13 cellular contexts compared by ENCODE assay signal in the genomic region with DNA sequence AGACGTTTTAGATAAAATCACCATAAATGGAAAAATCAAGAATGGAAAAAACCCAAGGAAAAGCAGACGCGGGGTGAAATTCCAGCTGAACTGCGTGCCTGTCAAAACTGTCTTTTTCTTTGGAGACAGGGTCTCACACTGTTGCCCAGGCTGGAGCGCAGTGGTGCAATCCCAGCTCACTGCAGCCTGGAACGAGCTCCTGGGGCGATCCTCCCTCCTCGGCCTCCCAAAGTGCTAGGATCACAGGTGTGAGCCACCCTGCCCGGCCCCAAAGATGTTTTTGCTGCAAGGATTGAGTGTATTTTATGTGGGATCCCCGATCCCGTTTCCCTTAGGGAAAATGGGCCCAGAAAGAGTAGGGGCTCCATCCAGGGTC. TPM values are rescaled to one million over a fixed set of nuclear protein-coding genes. Genes with fewer than 3 reads are reported as not detected.
DNase-seq lines count a peak whose midpoint lies in the region; ATAC-seq and TF ChIP-seq lines count a peak whose summit lies in the region.
"Had no signal": no experiment of that assay in that cellular context is flagged by ENCODE, and none has a peak within 500 bp of the region (broad histone marks: within the 10 kb centered on the region; RNA-seq: fewer than 3 reads in every experiment).

No MANE protein-coding gene starts in this region.

- TF ChIP-seq POLR2A in vagina (IDR thresholded peaks at IDR 0.05) = no peak

- POLR2A ChIA-PET in naive thymus-derived CD8-positive, alpha-beta T cell (lab: Charles Lee) = interaction anchor here (0.7 to 8.7 kb wide), 6 partner anchors 8 to 337 kb away, joined by 3 to 132 read pairs (median 4); a partner anchor contains a TSS

- no peak overlapping the region for H3K4me3 Mint-ChIP-seq in stimulated activated naive CD8-positive, alpha-beta T cell treated with anti-CD3 and anti-CD28 coated beads, Interleukin-15, Interleukin-2, amounts not matched to agents 100 ng/mL and 50 ng/mL, for 24 hours
- peak overlapping the region; percentile 40 to 83 (median 65) for H3K4me3 Mint-ChIP-seq in naive thymus-derived CD8-positive, alpha-beta T cell

- no peaks in the 10 kb centered on the region for H3K27me3 ChIP-seq in vagina

- no peak for ATAC-seq in stimulated activated naive CD8-positive, alpha-beta T cell treated with anti-CD3 and anti-CD28 coated beads, Interleukin-15, Interleukin-2, amounts not matched to agents 100 U/mL and 50 U/mL, for 24 hours
- no peak for ATAC-seq in naive thymus-derived CD8-positive, alpha-beta T cell
- no peak for ATAC-seq in GM18873 (IDR thresholded peaks at IDR 0.05; ENCODE audit: low FRiP score, unreplicated experiment)

- peaks cover 13% of the 10 kb centered on the region for H3K4me1 ChIP-seq in vagina
- H3K4me1 ChIP-seq: adrenal gland had no signal

- H3K4me3 ChIP-seq in coronary artery = peak overlapping the region; percentile 65
- H3K4me3 ChIP-seq in vagina = peak overlapping the region; percentile 29 to 30
- H3K4me3 ChIP-seq: GM12878 had no signal

- no peak for DNase-seq in stimulated activated naive CD8-positive, alpha-beta T cell treated with anti-CD3 and anti-CD28 coated beads, Interleukin-15, Interleukin-2, amounts not matched to agents 100 U/mL and 50 U/mL, for 24 hours
- DNase-seq in coronary artery (ENCODE audit: low spot score) (no peak), vagina (ENCODE audit: extremely low spot score in 2 of 2) (no peak), 8988T (no peak)
- no peak for DNase-seq in naive thymus-derived CD8-positive, alpha-beta T cell
- DNase-seq in stimulated activated CD4-positive, alpha-beta T cell treated with anti-CD3 and anti-CD28 coated beads, Interleukin-15, amount 100 ng/mL, for 24 hours = no peak
- DNase-seq: NCI-H2081 treated with DMSO at 0.1 percent for 48 hours; stimulated activated CD4-positive, alpha-beta T cell treated with anti-CD3 and anti-CD28 coated beads, Interleukin-2, amount 100 ng/mL, for 48 hours had no signal

- H3K27ac Mint-ChIP-seq in stimulated activated naive CD8-positive, alpha-beta T cell treated with anti-CD3 and anti-CD28 coated beads, Interleukin-15, Interleukin-2, amounts not matched to agents 100 ng/mL and 50 ng/mL, for 24 hours = peak overlapping the region; percentile 45
- peak overlapping the region in 5 of 10 donors; percentile 14 to 82 (median 64) for H3K27ac Mint-ChIP-seq in naive thymus-derived CD8-positive, alpha-beta T cell

- H3K36me3 Mint-ChIP-seq in stimulated activated naive CD8-positive, alpha-beta T cell treated with anti-CD3 and anti-CD28 coated beads, Interleukin-15, Interleukin-2, amounts not matched to agents 100 ng/mL and 50 ng/mL, for 24 hours (ENCODE audit: low read depth) = no peaks in the 10 kb centered on the region
- no peaks in the 10 kb centered on the region for H3K36me3 Mint-ChIP-seq in naive thymus-derived CD8-positive, alpha-beta T cell

- H3K9me3 Mint-ChIP-seq in stimulated activated naive CD8-positive, alpha-beta T cell treated with anti-CD3 and anti-CD28 coated beads, Interleukin-15, Interleukin-2, amounts not matched to agents 100 ng/mL and 50 ng/mL, for 24 hours = no peaks in the 10 kb centered on the region
- H3K9me3 Mint-ChIP-seq in naive thymus-derived CD8-positive, alpha-beta T cell = no peaks in the 10 kb centered on the region

- no peaks in the 10 kb centered on the region for H3K36me3 ChIP-seq in vagina
- H3K36me3 ChIP-seq: adrenal gland had no signal

- H3K27ac ChIP-seq in coronary artery (no peak overlapping the region), vagina (no peak overlapping the region)

- no peak for TF ChIP-seq CTCF in coronary artery (IDR thresholded peaks at IDR 0.05)
- TF ChIP-seq CTCF in vagina (IDR thresholded peaks at IDR 0.05) = no peak

- peaks cover 17% of the 10 kb centered on the region for H3K4me1 Mint-ChIP-seq in stimulated activated naive CD8-positive, alpha-beta T cell treated with anti-CD3 and anti-CD28 coated beads, Interleukin-15, Interleukin-2, amounts not matched to agents 100 ng/mL and 50 ng/mL, for 24 hours (ENCODE audit: low read depth)
- H3K4me1 Mint-ChIP-seq in naive thymus-derived CD8-positive, alpha-beta T cell = peaks cover 9 to 24% (median 15%) of the 10 kb centered on the region in 4 donors

- no peaks in the 10 kb centered on the region for H3K9me3 ChIP-seq in vagina
- H3K9me3 ChIP-seq: adrenal gland had no signal

- intact Hi-C loops in vagina (cut with DNase I) = no loop called here

- no peaks in the 10 kb centered on the region for H3K27me3 Mint-ChIP-seq in stimulated activated naive CD8-positive, alpha-beta T cell treated with anti-CD3 and anti-CD28 coated beads, Interleukin-15, Interleukin-2, amounts not matched to agents 100 ng/mL and 50 ng/mL, for 24 hours
- no peaks in the 10 kb centered on the region for H3K27me3 Mint-ChIP-seq in naive thymus-derived CD8-positive, alpha-beta T cell

RNA-seq across cellular contexts. Expression of a gene that starts 0.9 kb away (rescaled TPM):
- under 1 TPM; 0.14 to 0.23 TPM for total RNA-seq in naive thymus-derived CD8-positive, alpha-beta T cell
- under 1 TPM in 1 of 3 donors, not detected in 2; 0.15 TPM for polyA plus RNA-seq in naive thymus-derived CD8-positive, alpha-beta T cell
- total RNA-seq in vagina = 2.0 TPM
- total RNA-seq: Daoy had no signal

RNA-seq across cellular contexts. Expression of a gene that starts 25.1 kb away (rescaled TPM):
- 1 to 10 TPM; 1.1 to 1.4 TPM for total RNA-seq in naive thymus-derived CD8-positive, alpha-beta T cell
- 1 to 10 TPM; 2.7 to 9.2 (median 5.1) TPM for polyA plus RNA-seq in naive thymus-derived CD8-positive, alpha-beta T cell
- not detected for total RNA-seq in vagina
- polyA plus RNA-seq: adrenal gland had no signal

RNA-seq across cellular contexts. Expression of a gene that starts 26.6 kb away (rescaled TPM):
- total RNA-seq in naive thymus-derived CD8-positive, alpha-beta T cell = under 1 TPM in 1 of 2 experiments, not detected in 1; 0.70 TPM
- polyA plus RNA-seq in naive thymus-derived CD8-positive, alpha-beta T cell = 1 to 10 TPM in 1 of 3 donors, under 1 TPM in 2; 0.41 to 1.3 (median 0.59) TPM
- total RNA-seq in vagina = not detected

RNA-seq across cellular contexts. Expression of a gene that starts 33.7 kb away (rescaled TPM):
- total RNA-seq in naive thymus-derived CD8-positive, alpha-beta T cell = 10 to 100 TPM; 13.6 to 14.0 TPM
- not detected for polyA plus RNA-seq in naive thymus-derived CD8-positive, alpha-beta T cell
- total RNA-seq in vagina = 2.7 TPM

RNA-seq across cellular contexts. Expression of a gene that starts 45.5 kb away (rescaled TPM):
- total RNA-seq in naive thymus-derived CD8-positive, alpha-beta T cell = 100 to 1,000 TPM in 1 of 2 experiments, 10 to 100 TPM in 1; 99.1 to 102 TPM
- 100 to 1,000 TPM; 187 to 197 (median 196) TPM for polyA plus RNA-seq in naive thymus-derived CD8-positive, alpha-beta T cell
- 135 TPM for total RNA-seq in vagina
